Comparison of ENCODE assay signal across 2 cellular contexts in the genomic region with DNA sequence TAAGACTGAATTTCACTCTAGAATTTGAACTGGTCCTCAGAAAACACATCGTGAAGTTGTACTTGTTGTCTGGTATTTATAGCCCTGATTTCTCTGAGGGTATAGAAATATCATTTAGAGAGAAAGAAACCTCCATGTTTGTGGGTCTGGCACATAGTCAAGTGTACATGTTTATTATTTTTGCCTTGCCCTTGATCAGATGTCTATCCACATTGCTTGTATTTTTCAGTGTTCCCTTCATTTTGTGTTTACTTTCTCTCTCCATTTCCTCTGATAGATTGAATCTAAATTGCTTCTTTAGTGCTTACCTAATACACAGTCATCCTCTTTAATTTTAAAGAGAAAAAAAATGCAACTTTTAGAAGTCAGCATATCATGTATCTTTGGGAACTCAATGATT.
TF ChIP-seq lines count a peak whose summit lies in the region.

No MANE protein-coding gene starts in this region.

TF ChIP-seq in GM23338, 12 proteins besides CTCF, POLR2A, EP300 and RAD21:
- no peak for TF ChIP-seq ZNF331 (CRISPR knock-in tag; IDR thresholded peaks at IDR 0.05; ENCODE audit: low read depth)

TF ChIP-seq in endothelial cell of umbilical vein, 7 proteins besides CTCF, POLR2A, EP300 and RAD21:
- no peak for TF ChIP-seq FOS (IDR thresholded peaks at IDR 0.05; ENCODE audit: borderline replicate concordance, insufficient read depth, low read length)
- TF ChIP-seq MYC (IDR thresholded peaks at IDR 0.05; ENCODE audit: low read depth, low read length), result no peak
- TF ChIP-seq POLR2AphosphoS5 (IDR thresholded peaks at IDR 0.05; ENCODE audit: insufficient read depth, low read depth, low read length), result no peak
- TF ChIP-seq JUN (IDR thresholded peaks at IDR 0.05; ENCODE audit: borderline replicate concordance, insufficient read depth, insufficient read length, low read depth), result no peak
- TF ChIP-seq EZH2 (IDR thresholded peaks at IDR 0.05; ENCODE audit: borderline replicate concordance, low read depth, low read length, severe bottlenecking), result no peak
- no peak for TF ChIP-seq GATA2 (IDR thresholded peaks at IDR 0.05; ENCODE audit: insufficient read depth, insufficient read length, low read depth, low read length)
- TF ChIP-seq, protein P1, sequence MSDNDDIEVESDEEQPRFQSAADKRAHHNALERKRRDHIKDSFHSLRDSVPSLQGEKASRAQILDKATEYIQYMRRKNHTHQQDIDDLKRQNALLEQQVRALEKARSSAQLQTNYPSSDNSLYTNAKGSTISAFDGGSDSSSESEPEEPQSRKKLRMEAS (IDR thresholded peaks at IDR 0.05; ENCODE audit: insufficient read depth, insufficient read length), result no peak
